In genomic region chr6:31738048-31738979, GRCh38 we compare ENCODE assay signal across 8 cellular contexts. TPM values are rescaled to one million over a fixed set of nuclear protein-coding genes. Genes with fewer than 3 reads are reported as not detected.
DNase-seq lines count a peak whose midpoint lies in the region; ATAC-seq and TF ChIP-seq lines count a peak whose summit lies in the region.

No MANE protein-coding gene starts in this region.

- peaks cover 47% of the 10 kb centered on the region for H3K79me2 ChIP-seq in OCI-LY7 (ENCODE audit: insufficient read depth, low read depth, low read length)

- peaks cover 36% of the 10 kb centered on the region for H3K36me3 ChIP-seq in OCI-LY7 (ENCODE audit: insufficient read depth, low read length)

- peaks cover 60% of the 10 kb centered on the region for H3K4me1 ChIP-seq in OCI-LY7 (ENCODE audit: insufficient read depth, low read length, poor library complexity, severe bottlenecking)

- DNase-seq in Caki2 (ENCODE audit: low read depth) (peak; percentile 92), OCI-LY7 (ENCODE audit: low spot score) (peak; percentile 82), activated T-helper 1 cell treated with Interleukin-2 at 50 U/mL for 16 hours (ENCODE audit: low read depth) (peak; percentile 45), foreskin fibroblast (peak; percentile 88), progenitor cell of endocrine pancreas (ENCODE audit: low spot score, unreplicated experiment) (no peak)

- peak overlapping the region; percentile 76 for H3K4me2 ChIP-seq in OCI-LY7 (ENCODE audit: low read length)

- peak; percentile 68 for TF ChIP-seq CTCF in OCI-LY7 (conservative IDR thresholded peaks at IDR 0.05; ENCODE audit: low read length)
- TF ChIP-seq CTCF in foreskin fibroblast (IDR thresholded peaks at IDR 0.05; ENCODE audit: low read depth, low read length): peak; percentile 39
- no peak for TF ChIP-seq CTCF in progenitor cell of endocrine pancreas (IDR thresholded peaks at IDR 0.05; ENCODE audit: unreplicated experiment)

- H2AFZ ChIP-seq in OCI-LY7 (ENCODE audit: low read length): no peak overlapping the region

- no peaks in the 10 kb centered on the region for H3K9me3 ChIP-seq in OCI-LY7 (ENCODE audit: low read length)

- H3K27ac ChIP-seq in OCI-LY7 (ENCODE audit: low read depth, low read length, poor library complexity, severe bottlenecking): peak overlapping the region; percentile 93

- intact Hi-C loops in OCI-LY7 (cut with micrococcal nuclease; ENCODE audit: unreplicated experiment): loop anchor here (1.0 to 2.0 kb wide), 8 partner anchors 9 to 246 kb away; partner anchors contain the start of genes ABHD16A, ATP6V1G2, DDAH2 and HSPA1B

- no TSS peak for BruUV-seq in OCI-LY7 (replicated peaks; lab: Mats Ljungman, UMichigan)

- POLR2A ChIA-PET in OCI-LY7 (lab: Charles Lee): interaction anchor here (0.7 to 7.1 kb wide), 22 partner anchors 8 to 225 kb away, joined by 3 to 43 read pairs (median 4); partner anchors contain the start of genes ABHD16A, BAG6, HSPA1B and LSM2

- no peaks in the 10 kb centered on the region for H3K27me3 Mint-ChIP-seq in progenitor cell of endocrine pancreas

- peak; percentile 20 for ATAC-seq in HG02981 (IDR thresholded peaks at IDR 0.05; ENCODE audit: unreplicated experiment)
- ATAC-seq in GM18519 (IDR thresholded peaks at IDR 0.05; ENCODE audit: low FRiP score, unreplicated experiment): no peak
- no peak for ATAC-seq in HG02840 (IDR thresholded peaks at IDR 0.05; ENCODE audit: low FRiP score, unreplicated experiment)

- H3K27ac Mint-ChIP-seq in progenitor cell of endocrine pancreas: peak overlapping the region; percentile 98

- H3K9me2 ChIP-seq in OCI-LY7 (ENCODE audit: insufficient read depth, low read length): no peaks in the 10 kb centered on the region

- H3K4me1 Mint-ChIP-seq in progenitor cell of endocrine pancreas (ENCODE audit: low read depth): peaks cover 47% of the 10 kb centered on the region

- peaks cover 7% of the 10 kb centered on the region for H3K36me3 Mint-ChIP-seq in progenitor cell of endocrine pancreas (ENCODE audit: insufficient read depth)

- H3K4me3 ChIP-seq in OCI-LY7 (ENCODE audit: low read depth, low read length, poor library complexity, severe bottlenecking): peak overlapping the region; percentile 55
- peak overlapping the region; percentile 1 to 13 for H3K4me3 ChIP-seq in foreskin fibroblast (ENCODE audit: low read depth in 1 of 2, low read length in 2 of 2)

- H3K9me3 Mint-ChIP-seq in progenitor cell of endocrine pancreas (ENCODE audit: low read depth): no peaks in the 10 kb centered on the region

- in situ Hi-C loops in Caki2 (cut with HindIII; ENCODE audit: low pct_unique_long_range_greater_than_20kb, low sequenced_read_pairs): no loop called here

- 0 out of 2 replicates have a peak, but pooled peaks cover 8% of the 10 kb centered on the region for H4K20me1 ChIP-seq in OCI-LY7 (ENCODE audit: insufficient read depth, low read length)

- CTCF ChIA-PET in OCI-LY7 (lab: Charles Lee; ENCODE audit: unreplicated experiment): interaction anchor here (1.0 to 1.3 kb wide), 2 partner anchors 8 to 93 kb away, joined by 3 to 5 read pairs; no protein-coding TSS in a partner anchor

- H3K4me3 Mint-ChIP-seq in progenitor cell of endocrine pancreas (ENCODE audit: low read depth): peak overlapping the region; percentile 99

RNA-seq across cellular contexts. Expression of gene MSH5, which starts 1.5 kb away (rescaled TPM):
- total RNA-seq in Caki2 (2014; rRNA removed; shearing (Covaris generic); ENCODE audit: low replicate concordance): 20.2 and 54.7 TPM in 2 replicates
- 104 and 108 TPM in 2 replicates for total RNA-seq in OCI-LY7 (2014; rRNA removed; shearing (Covaris generic))
- total RNA-seq in OCI-LY7 (2022): 218 and 258 TPM in 2 replicates
- total RNA-seq in progenitor cell of endocrine pancreas: 45.0 and 51.3 TPM in 2 replicates

RNA-seq across cellular contexts. Expression of gene CLIC1, which starts 2.0 kb away (rescaled TPM):
- 1,335 and 1,598 TPM in 2 replicates for total RNA-seq in Caki2 (2014; rRNA removed; shearing (Covaris generic); ENCODE audit: low replicate concordance)
- 376 and 413 TPM in 2 replicates for total RNA-seq in OCI-LY7 (2014; rRNA removed; shearing (Covaris generic))
- total RNA-seq in OCI-LY7 (2022): 314 and 318 TPM in 2 replicates
- 275 and 286 TPM in 2 replicates for total RNA-seq in progenitor cell of endocrine pancreas

RNA-seq across cellular contexts. Expression of gene DDAH2, which starts 9.2 kb away (rescaled TPM):
- total RNA-seq in Caki2 (2014; rRNA removed; shearing (Covaris generic); ENCODE audit: low replicate concordance): 214 and 216 TPM in 2 replicates
- total RNA-seq in OCI-LY7 (2014; rRNA removed; shearing (Covaris generic)): 14.0 and 20.6 TPM in 2 replicates
- total RNA-seq in OCI-LY7 (2022) (20.4 and 26.4 TPM in 2 replicates), progenitor cell of endocrine pancreas (218 and 233 TPM in 2 replicates)

RNA-seq across cellular contexts. Expression of gene MPIG6B, which starts 15.1 kb away (rescaled TPM):
- total RNA-seq in Caki2 (2014; rRNA removed; shearing (Covaris generic); ENCODE audit: low replicate concordance): not detected in 2 replicates
- total RNA-seq in OCI-LY7 (2014; rRNA removed; shearing (Covaris generic)): not detected in 2 replicates
- total RNA-seq in OCI-LY7 (2022) (not detected in 2 replicates), progenitor cell of endocrine pancreas (not detected in 2 replicates)

RNA-seq across cellular contexts. Expression of gene LY6G6C, which starts 16.8 kb away (rescaled TPM):
- total RNA-seq in Caki2 (2014; rRNA removed; shearing (Covaris generic); ENCODE audit: low replicate concordance): not detected in 2 replicates
- total RNA-seq in OCI-LY7 (2014; rRNA removed; shearing (Covaris generic)): not detected in 2 replicates
- total RNA-seq in OCI-LY7 (2022) (not detected in 2 replicates), progenitor cell of endocrine pancreas (0.60 and 1.3 TPM in 2 replicates)
